Comparison of ENCODE assay signal across 1 cellular context in the genomic region with DNA sequence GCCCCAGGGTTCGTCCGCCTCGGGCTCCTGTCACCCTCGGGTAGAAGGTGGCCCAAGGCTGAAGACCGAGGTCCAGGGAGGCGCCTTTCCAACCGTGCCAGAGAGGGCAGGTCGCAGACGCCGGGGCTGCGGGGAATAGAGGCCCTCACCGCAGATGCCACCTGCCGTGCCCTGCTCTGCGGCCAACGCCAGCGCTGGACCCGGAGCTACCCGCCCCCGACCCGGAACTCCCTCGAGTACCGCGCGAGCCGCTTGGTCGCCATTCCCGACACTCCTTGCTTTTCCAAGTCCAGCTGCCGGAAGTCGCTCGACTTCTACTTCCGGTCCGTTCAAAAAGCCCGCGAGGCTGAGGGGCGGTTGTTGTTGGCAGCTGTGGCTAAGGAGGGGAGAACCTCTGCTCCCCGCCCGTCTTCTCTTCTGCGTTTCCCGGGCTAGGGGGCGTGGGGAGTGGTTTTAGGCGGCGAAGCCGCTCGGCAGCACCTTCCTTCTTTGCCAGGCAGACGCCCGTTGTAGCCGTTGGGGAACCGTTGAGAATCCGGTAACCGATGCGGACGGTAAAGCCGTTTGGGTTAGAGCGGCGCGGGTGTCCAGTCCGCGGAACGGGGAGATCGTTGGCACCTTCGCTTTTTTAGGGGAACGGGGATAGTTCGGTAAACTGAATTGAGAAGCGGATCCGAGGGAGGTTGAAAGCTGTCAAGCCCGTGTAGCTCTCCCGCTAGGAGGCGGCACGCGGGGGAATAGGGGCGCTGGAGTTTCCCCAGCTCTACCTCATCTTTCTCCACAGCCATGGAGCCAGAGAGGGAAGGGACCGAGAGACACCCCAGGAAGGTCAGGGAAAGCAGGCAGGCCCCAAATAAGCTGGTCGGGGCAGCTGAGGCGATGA.
TF ChIP-seq lines count a peak whose summit lies in the region.

TSS of gene ERI2 (minus strand) at position 305 of the 883 bp plus-strand sequence. CDS start at position 263, 42 bp downstream.
TSS of gene REXO5 (plus strand) at position 360 of the 883 bp plus-strand sequence. CDS start at position 787, 427 bp downstream.

TF ChIP-seq in WTC11, 78 proteins besides CTCF, POLR2A, EP300 and RAD21 (continued from another document):
- TF ChIP-seq ARID4B (CRISPR knock-in tag; IDR thresholded peaks at IDR 0.05; ENCODE audit: borderline replicate concordance) (no peak), CREM (CRISPR knock-in tag; IDR thresholded peaks at IDR 0.05) (no peak), ZSCAN18 (CRISPR knock-in tag; IDR thresholded peaks at IDR 0.05) (no peak), ATF1 (CRISPR knock-in tag; IDR thresholded peaks at IDR 0.05) (no peak), JAZF1 (CRISPR knock-in tag; IDR thresholded peaks at IDR 0.05) (no peak), ZBTB21 (CRISPR knock-in tag; IDR thresholded peaks at IDR 0.05; ENCODE audit: borderline replicate concordance) (no peak), CREB1 (CRISPR knock-in tag; IDR thresholded peaks at IDR 0.05) (no peak), ATF3 (CRISPR knock-in tag; conservative IDR thresholded peaks at IDR 0.05) (no peak), ZNF121 (CRISPR knock-in tag; IDR thresholded peaks at IDR 0.05) (no peak), OVOL2 (CRISPR knock-in tag; IDR thresholded peaks at IDR 0.05; ENCODE audit: borderline replicate concordance) (no peak), ZNF416 (CRISPR knock-in tag; IDR thresholded peaks at IDR 0.05) (no peak), RELA (CRISPR knock-in tag; IDR thresholded peaks at IDR 0.05; ENCODE audit: borderline replicate concordance) (no peak), SMAD3 (CRISPR knock-in tag; IDR thresholded peaks at IDR 0.05; ENCODE audit: borderline replicate concordance) (no peak)
- TF ChIP-seq, protein P1, sequence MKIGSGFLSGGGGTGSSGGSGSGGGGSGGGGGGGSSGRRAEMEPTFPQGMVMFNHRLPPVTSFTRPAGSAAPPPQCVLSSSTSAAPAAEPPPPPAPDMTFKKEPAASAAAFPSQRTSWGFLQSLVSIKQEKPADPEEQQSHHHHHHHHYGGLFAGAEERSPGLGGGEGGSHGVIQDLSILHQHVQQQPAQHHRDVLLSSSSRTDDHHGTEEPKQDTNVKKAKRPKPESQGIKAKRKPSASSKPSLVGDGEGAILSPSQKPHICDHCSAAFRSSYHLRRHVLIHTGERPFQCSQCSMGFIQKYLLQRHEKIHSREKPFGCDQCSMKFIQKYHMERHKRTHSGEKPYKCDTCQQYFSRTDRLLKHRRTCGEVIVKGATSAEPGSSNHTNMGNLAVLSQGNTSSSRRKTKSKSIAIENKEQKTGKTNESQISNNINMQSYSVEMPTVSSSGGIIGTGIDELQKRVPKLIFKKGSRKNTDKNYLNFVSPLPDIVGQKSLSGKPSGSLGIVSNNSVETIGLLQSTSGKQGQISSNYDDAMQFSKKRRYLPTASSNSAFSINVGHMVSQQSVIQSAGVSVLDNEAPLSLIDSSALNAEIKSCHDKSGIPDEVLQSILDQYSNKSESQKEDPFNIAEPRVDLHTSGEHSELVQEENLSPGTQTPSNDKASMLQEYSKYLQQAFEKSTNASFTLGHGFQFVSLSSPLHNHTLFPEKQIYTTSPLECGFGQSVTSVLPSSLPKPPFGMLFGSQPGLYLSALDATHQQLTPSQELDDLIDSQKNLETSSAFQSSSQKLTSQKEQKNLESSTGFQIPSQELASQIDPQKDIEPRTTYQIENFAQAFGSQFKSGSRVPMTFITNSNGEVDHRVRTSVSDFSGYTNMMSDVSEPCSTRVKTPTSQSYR (CRISPR knock-in tag; IDR thresholded peaks at IDR 0.05): no peak
- TF ChIP-seq, protein P2, sequence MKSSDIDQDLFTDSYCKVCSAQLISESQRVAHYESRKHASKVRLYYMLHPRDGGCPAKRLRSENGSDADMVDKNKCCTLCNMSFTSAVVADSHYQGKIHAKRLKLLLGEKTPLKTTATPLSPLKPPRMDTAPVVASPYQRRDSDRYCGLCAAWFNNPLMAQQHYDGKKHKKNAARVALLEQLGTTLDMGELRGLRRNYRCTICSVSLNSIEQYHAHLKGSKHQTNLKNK (CRISPR knock-in tag; IDR thresholded peaks at IDR 0.05): no peak
